8 cellular contexts compared by ENCODE assay signal in genomic region chr10:129541208-129541607, GRCh38.
"Had no signal": no experiment of that assay in that cellular context is flagged by ENCODE, and none has a peak within 500 bp of the region (broad histone marks: within the 10 kb centered on the region; RNA-seq: fewer than 3 reads in every experiment).

No MANE protein-coding gene starts in this region.

- DNase-seq: amniotic stem cell; effector memory CD8-positive, alpha-beta T cell; hypothalamus; lower lobe of right lung; naive thymus-derived CD4-positive, alpha-beta T cell; nucleus accumbens; stimulated activated CD4-positive, alpha-beta T cell treated with anti-CD3 and anti-CD28 coated beads, Interleukin-15, amount 100 ng/mL, for 24 hours; stimulated activated CD4-positive, alpha-beta T cell treated with anti-CD3 and anti-CD28 coated beads, Interleukin-4, amount 100 ng/mL, for 24 hours had no signal

- ATAC-seq: effector memory CD8-positive, alpha-beta T cell; lower lobe of right lung; naive thymus-derived CD4-positive, alpha-beta T cell had no signal
